In genomic region chr15:65423977-65424679, GRCh38 we compare ENCODE assay signal across 10 cellular contexts. TPM values are rescaled to one million over a fixed set of nuclear protein-coding genes. Genes with fewer than 3 reads are reported as not detected.
DNase-seq lines count a peak whose midpoint lies in the region; ATAC-seq and TF ChIP-seq lines count a peak whose summit lies in the region.
"Had no signal": no experiment of that assay in that cellular context is flagged by ENCODE, and none has a peak within 500 bp of the region (broad histone marks: within the 10 kb centered on the region; RNA-seq: fewer than 3 reads in every experiment).

No MANE protein-coding gene starts in this region.

- BruUV-seq in Caco-2 (replicated peaks; lab: Mats Ljungman, UMichigan) = no TSS peak

- TF ChIP-seq POLR2A in testis (IDR thresholded peaks at IDR 0.05) = no peak

- H3K4me3 ChIP-seq in Caco-2 (ENCODE audit: low read depth, low read length) (no peak overlapping the region), HEK293 (ENCODE audit: low read depth, low read length) (no peak overlapping the region), adipocyte (ENCODE audit: low read length) (no peak overlapping the region), testis (no peak overlapping the region)
- H3K4me3 ChIP-seq in naive thymus-derived CD4-positive, alpha-beta T cell (ENCODE audit: low read length) = no peak overlapping the region

- H3K36me3 Mint-ChIP-seq in Caco-2 (ENCODE audit: insufficient read depth, unreplicated experiment) = no peaks in the 10 kb centered on the region
- H3K36me3 Mint-ChIP-seq in naive thymus-derived CD4-positive, alpha-beta T cell = peaks cover 0 to 7% (median 2%) of the 10 kb centered on the region in 5 donors

- no peaks in the 10 kb centered on the region for H3K27me3 Mint-ChIP-seq in Caco-2 (ENCODE audit: insufficient read depth, unreplicated experiment)
- peaks cover 51 to 69% (median 61%) of the 10 kb centered on the region in 5 donors for H3K27me3 Mint-ChIP-seq in naive thymus-derived CD4-positive, alpha-beta T cell

- DNase-seq in Caco-2 = no peak
- peak; percentile 20 for DNase-seq in adipocyte (ENCODE audit: low read depth)
- DNase-seq in naive thymus-derived CD4-positive, alpha-beta T cell = no peak
- no peak for DNase-seq in testis
- DNase-seq in NCI-H1436 treated with DMSO at 0.1 percent for 48 hours (lab: John Stamatoyannopoulos, UW) = no peak
- DNase-seq: activated CD4-positive, alpha-beta T cell treated with anti-CD3 and anti-CD28 coated beads, Interleukin-2, amount 50 U/mL, for 48 hours; RPMI8226 had no signal

- no peak overlapping the region for H3K9ac ChIP-seq in adipocyte (ENCODE audit: low read length)

- no peak for TF ChIP-seq CTCF in Caco-2 (IDR thresholded peaks at IDR 0.05; ENCODE audit: insufficient read depth in 1 of 2, low read depth in 1 of 2, low read length in 1 of 2, severe bottlenecking in 1 of 2, unreplicated experiment in 1 of 2)
- no peak for TF ChIP-seq CTCF in HEK293 (tag by site-specific recombination; IDR thresholded peaks at IDR 0.05)
- no peak for TF ChIP-seq CTCF in testis (IDR thresholded peaks at IDR 0.05)

- H3K27ac ChIP-seq in HEK293 (ENCODE audit: extremely low read depth, low read depth, low read length) (no peak overlapping the region), testis (no peak overlapping the region)
- H3K27ac ChIP-seq in naive thymus-derived CD4-positive, alpha-beta T cell (ENCODE audit: low read depth, low read length) = no peak overlapping the region

- H3K9me3 ChIP-seq in Caco-2 = no peaks in the 10 kb centered on the region
- H3K9me3 ChIP-seq in HEK293 (ENCODE audit: control insufficient read depth, insufficient read depth, low read depth, low read length) = no peaks in the 10 kb centered on the region
- H3K9me3 ChIP-seq in adipocyte (ENCODE audit: control insufficient read depth, low read length) = no peaks in the 10 kb centered on the region
- H3K9me3 ChIP-seq in naive thymus-derived CD4-positive, alpha-beta T cell (ENCODE audit: control insufficient read depth in 2 of 3, low read length in 3 of 3) = no peaks in the 10 kb centered on the region
- no peaks in the 10 kb centered on the region for H3K9me3 ChIP-seq in testis

- H3K27me3 ChIP-seq in Caco-2 (replicated peaks; ENCODE audit: control insufficient read depth, insufficient read depth, low read length) (no peaks in the 10 kb centered on the region), adipocyte (replicated peaks; ENCODE audit: control insufficient read depth, insufficient read depth, low read length) (peaks cover 23% of the 10 kb centered on the region), testis (no peaks in the 10 kb centered on the region)
- peaks cover 0 to 15% of the 10 kb centered on the region in 2 donors for H3K27me3 ChIP-seq in naive thymus-derived CD4-positive, alpha-beta T cell (ENCODE audit: control insufficient read depth in 2 of 2, insufficient read depth in 2 of 2, low read length in 2 of 2)

- POLR2A ChIA-PET in Caco-2 (lab: Charles Lee) (no interaction called here), HEK293 (lab: Yijun Ruan, JAX) (no interaction called here)
- POLR2A ChIA-PET in naive thymus-derived CD4-positive, alpha-beta T cell (lab: Charles Lee) = no interaction called here

- CTCF ChIA-PET in Caco-2 (lab: Charles Lee) (no interaction called here), HEK293 (lab: Yijun Ruan, JAX) (no interaction called here)
- CTCF ChIA-PET in naive thymus-derived CD4-positive, alpha-beta T cell (lab: Charles Lee) = no interaction called here

- WGBS in testis, 2 donors = 78 to 85% methylated on average over 9 of the region's 9 CpGs

- intact Hi-C loops in Caco-2 (cut with micrococcal nuclease; ENCODE audit: unreplicated experiment) = no loop called here
- intact Hi-C loops in naive thymus-derived CD4-positive, alpha-beta T cell (cut with micrococcal nuclease) = no loop called here
- intact Hi-C loops in testis (cut with DNase I; ENCODE audit: low total_unique reads) = no loop called here

- no peaks in the 10 kb centered on the region for H3K9me3 Mint-ChIP-seq in Caco-2 (ENCODE audit: unreplicated experiment)
- peaks cover 0 to 6% (median 0%) of the 10 kb centered on the region in 11 donors for H3K9me3 Mint-ChIP-seq in naive thymus-derived CD4-positive, alpha-beta T cell

- no peaks in the 10 kb centered on the region for H3K36me3 ChIP-seq in Caco-2 (ENCODE audit: control insufficient read depth, insufficient read depth, low read length)
- no peaks in the 10 kb centered on the region for H3K36me3 ChIP-seq in HEK293 (ENCODE audit: control insufficient read depth in 2 of 2, insufficient read depth in 1 of 2, low read length in 2 of 2)
- H3K36me3 ChIP-seq in adipocyte (ENCODE audit: control insufficient read depth, insufficient read depth, low read length, severe bottlenecking) = no peaks in the 10 kb centered on the region
- no peaks in the 10 kb centered on the region for H3K36me3 ChIP-seq in naive thymus-derived CD4-positive, alpha-beta T cell (ENCODE audit: control insufficient read depth in 2 of 3, insufficient read depth in 3 of 3, low read length in 3 of 3)
- H3K36me3 ChIP-seq in testis (ENCODE audit: low read depth, missing control alignments) = no peaks in the 10 kb centered on the region

- peaks cover 19% of the 10 kb centered on the region for H3K4me1 ChIP-seq in Caco-2
- peaks cover 10% of the 10 kb centered on the region for H3K4me1 ChIP-seq in HEK293 (ENCODE audit: control insufficient read depth, insufficient read depth, low read length)
- peaks cover 12% of the 10 kb centered on the region for H3K4me1 ChIP-seq in adipocyte (ENCODE audit: control insufficient read depth, insufficient read depth, low read length)
- peaks cover 0 to 15% of the 10 kb centered on the region in 2 donors for H3K4me1 ChIP-seq in naive thymus-derived CD4-positive, alpha-beta T cell (ENCODE audit: control insufficient read depth in 2 of 2, insufficient read depth in 2 of 2, low read length in 2 of 2)
- H3K4me1 ChIP-seq in testis = peaks cover 16% of the 10 kb centered on the region

- ATAC-seq in naive thymus-derived CD4-positive, alpha-beta T cell = no peak
- ATAC-seq in GM18519 (IDR thresholded peaks at IDR 0.05; ENCODE audit: low FRiP score, unreplicated experiment) = no peak

- H3K4me3 Mint-ChIP-seq in Caco-2 (ENCODE audit: unreplicated experiment) = peak overlapping the region; percentile 85
- peak overlapping the region in 9 of 10 donors; percentile 6 to 95 (median 80) for H3K4me3 Mint-ChIP-seq in naive thymus-derived CD4-positive, alpha-beta T cell

- H3K4me1 Mint-ChIP-seq in Caco-2 (ENCODE audit: low read depth, unreplicated experiment) = peaks cover 19% of the 10 kb centered on the region
- H3K4me1 Mint-ChIP-seq in naive thymus-derived CD4-positive, alpha-beta T cell = peaks cover 9 to 25% (median 18%) of the 10 kb centered on the region in 7 donors

- no peak overlapping the region for H3K27ac Mint-ChIP-seq in Caco-2 (ENCODE audit: unreplicated experiment)
- H3K27ac Mint-ChIP-seq in naive thymus-derived CD4-positive, alpha-beta T cell = no peak overlapping the region

TF ChIP-seq in HEK293, 187 proteins besides CTCF, POLR2A, EP300 and RAD21 (continues in another document):
- TF ChIP-seq ZNF600 (tag by site-specific recombination; IDR thresholded peaks at IDR 0.05) (no peak), ZNF280D (tag by site-specific recombination; IDR thresholded peaks at IDR 0.05) (no peak), ZNF202 (tag by site-specific recombination; IDR thresholded peaks at IDR 0.05; ENCODE audit: borderline replicate concordance) (no peak), ZNF626 (tag by site-specific recombination; IDR thresholded peaks at IDR 0.05) (no peak)

RNA-seq across cellular contexts. Expression of gene IGDCC4, which starts 1.4 kb away (rescaled TPM):
- 3.7 and 4.5 TPM in 2 replicates for total RNA-seq in Caco-2 (2022)
- under 1 TPM in 4 of 5 experiments, not detected in 1; 0.08 to 0.34 (median 0.14) TPM for total RNA-seq in naive thymus-derived CD4-positive, alpha-beta T cell
- polyA plus RNA-seq in naive thymus-derived CD4-positive, alpha-beta T cell = under 1 TPM in 1 of 2 donors, not detected in 1; 0.12 TPM
- total RNA-seq in testis = 1 to 10 TPM; 2.7 to 4.3 TPM
- polyA plus RNA-seq in testis (ENCODE audit: insufficient read depth, low read depth, low replicate concordance) = 3.3 TPM
- total RNA-seq: MCF 10A had no signal

RNA-seq across cellular contexts. Expression of gene IGDCC3, which starts 46.3 kb away (rescaled TPM):
- 43.5 and 51.2 TPM in 2 replicates for total RNA-seq in Caco-2 (2022)
- not detected for total RNA-seq in naive thymus-derived CD4-positive, alpha-beta T cell
- polyA plus RNA-seq in naive thymus-derived CD4-positive, alpha-beta T cell = not detected
- total RNA-seq in testis = 1 to 10 TPM; 6.5 TPM
- 5.8 TPM for polyA plus RNA-seq in testis (ENCODE audit: insufficient read depth, low read depth, low replicate concordance)
- total RNA-seq: MCF 10A had no signal

Comparison
In these comparisons a context has a peak if more than half of its experiments do, and no peak if none do; other contexts are left out.
1. RNA of gene IGDCC3, which starts 46.3 kb away (total RNA-seq): 43.5 to 51.2 TPM in Caco-2 and 6.5 TPM in testis; not detected in naive thymus-derived CD4-positive, alpha-beta T cell; every median in the first group is over 4 times any median in the second.